17 cellular contexts compared by ENCODE assay signal in the genomic region with DNA sequence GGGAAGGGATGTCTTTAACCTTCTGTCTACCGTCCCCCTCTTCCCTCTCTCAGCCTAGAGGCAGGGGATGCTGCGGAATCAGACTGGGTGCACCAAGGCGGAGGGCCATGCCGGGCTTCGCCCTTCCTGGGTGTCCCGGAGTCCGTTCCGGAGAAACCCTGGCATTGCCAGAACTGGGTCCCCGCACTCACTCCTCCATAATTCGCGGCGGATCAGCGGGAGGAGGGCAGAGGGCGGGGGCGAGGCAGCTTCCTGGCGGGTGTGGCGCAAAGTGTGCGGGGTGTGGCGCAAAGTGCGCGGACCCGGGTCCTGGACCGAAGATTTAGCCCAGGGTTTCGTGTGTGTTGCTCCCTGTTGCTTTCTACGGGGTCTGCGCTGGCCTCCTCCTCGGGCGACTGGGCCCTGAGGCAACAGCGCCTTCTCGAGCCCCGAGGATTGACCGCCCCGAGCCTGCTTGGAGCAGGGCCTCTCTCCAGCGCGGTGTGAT. TPM values are rescaled to one million over a fixed set of nuclear protein-coding genes. Genes with fewer than 3 reads are reported as not detected.
DNase-seq lines count a peak whose midpoint lies in the region; ATAC-seq and TF ChIP-seq lines count a peak whose summit lies in the region.
"Had no signal": no experiment of that assay in that cellular context is flagged by ENCODE, and none has a peak within 500 bp of the region (broad histone marks: within the 10 kb centered on the region; RNA-seq: fewer than 3 reads in every experiment).

No MANE protein-coding gene starts in this region.

- H3K4me3 Mint-ChIP-seq in activated naive CD8-positive, alpha-beta T cell treated with anti-CD3 and anti-CD28 coated beads, Interleukin-2, amount 10 ng/mL, durations not matched to agents 7 days and 5 days: peak overlapping the region; percentile 45
- no peak overlapping the region for H3K4me3 Mint-ChIP-seq in activated naive CD8-positive, alpha-beta T cell treated with anti-CD3 and anti-CD28 coated beads for 36 hours
- H3K4me3 Mint-ChIP-seq: activated CD8-positive, alpha-beta T cell treated with anti-CD3 and anti-CD28 coated beads for 36 hours; effector memory CD8-positive, alpha-beta T cell; immature natural killer cell had no signal

- POLR2A ChIA-PET in activated naive CD8-positive, alpha-beta T cell treated with anti-CD3 and anti-CD28 coated beads, Interleukin-2, amount 10 ng/mL, durations not matched to agents 7 days and 5 days (lab: Charles Lee): no interaction called here

- no peak overlapping the region for H3K27ac ChIP-seq in stomach smooth muscle (ENCODE audit: low read length)
- H3K27ac ChIP-seq: skin epidermis, vagina had no signal

- peaks cover 1% of the 10 kb centered on the region for H3K4me1 Mint-ChIP-seq in activated naive CD8-positive, alpha-beta T cell treated with anti-CD3 and anti-CD28 coated beads, Interleukin-2, amount 10 ng/mL, durations not matched to agents 7 days and 5 days
- H3K4me1 Mint-ChIP-seq in activated naive CD8-positive, alpha-beta T cell treated with anti-CD3 and anti-CD28 coated beads for 36 hours: peaks cover 9% of the 10 kb centered on the region
- H3K4me1 Mint-ChIP-seq: immature natural killer cell had no signal

- no peaks in the 10 kb centered on the region for H3K36me3 Mint-ChIP-seq in activated naive CD8-positive, alpha-beta T cell treated with anti-CD3 and anti-CD28 coated beads, Interleukin-2, amount 10 ng/mL, durations not matched to agents 7 days and 5 days
- H3K36me3 Mint-ChIP-seq in activated naive CD8-positive, alpha-beta T cell treated with anti-CD3 and anti-CD28 coated beads for 36 hours: peaks cover 2% of the 10 kb centered on the region
- H3K36me3 Mint-ChIP-seq: immature natural killer cell had no signal

- in situ Hi-C loops in astrocyte of the spinal cord (cut with HindIII; ENCODE audit: low sequenced_read_pairs): no loop called here

- no peaks in the 10 kb centered on the region for H3K36me3 ChIP-seq in stomach smooth muscle (ENCODE audit: control insufficient read depth in 2 of 2, insufficient read depth in 2 of 2, low read length in 2 of 2)
- H3K36me3 ChIP-seq: vagina had no signal

- peaks cover 23% of the 10 kb centered on the region for H3K4me1 ChIP-seq in stomach smooth muscle (ENCODE audit: control insufficient read depth, insufficient read depth, low read length)

- no peak for ATAC-seq in activated naive CD8-positive, alpha-beta T cell treated with anti-CD3 and anti-CD28 coated beads, Interleukin-2, amount 10 ng/mL, durations not matched to agents 7 days and 5 days (ENCODE audit: low read depth)
- ATAC-seq: activated CD8-positive, alpha-beta T cell treated with anti-CD3 and anti-CD28 coated beads for 36 hours; effector memory CD8-positive, alpha-beta T cell had no signal

- no peak for DNase-seq in activated naive CD8-positive, alpha-beta T cell treated with anti-CD3 and anti-CD28 coated beads, Interleukin-2, amount 10 ng/mL, durations not matched to agents 7 days and 5 days
- DNase-seq in activated naive CD8-positive, alpha-beta T cell treated with anti-CD3 and anti-CD28 coated beads for 36 hours: no peak
- DNase-seq in astrocyte of the spinal cord (ENCODE audit: low read depth, low spot score) (no peak), erythroblast (lab: John Stamatoyannopoulos, UW) (no peak)
- DNase-seq in activated CD4-positive, alpha-beta T cell treated with anti-CD3 and anti-CD28 coated beads, Interleukin-2, amount 50 U/mL, for 48 hours: no peak
- DNase-seq in NK-92 treated with Interleukin-12 subunit alpha and Interleukin-12 subunit beta, amount 100 ng/mL, for 24 hours (lab: John Stamatoyannopoulos, UW): no peak
- DNase-seq: activated CD8-positive, alpha-beta T cell treated with anti-CD3 and anti-CD28 coated beads for 36 hours; DMS79 treated with DMSO at 0.1 percent for 48 hours; effector memory CD8-positive, alpha-beta T cell; immature natural killer cell; NCI-H2029 treated with DMSO at 0.1 percent for 48 hours; T-helper 2 cell had no signal

- no peaks in the 10 kb centered on the region for H3K9me3 Mint-ChIP-seq in activated naive CD8-positive, alpha-beta T cell treated with anti-CD3 and anti-CD28 coated beads, Interleukin-2, amount 10 ng/mL, durations not matched to agents 7 days and 5 days
- H3K9me3 Mint-ChIP-seq in activated naive CD8-positive, alpha-beta T cell treated with anti-CD3 and anti-CD28 coated beads for 36 hours: no peaks in the 10 kb centered on the region

- H3K9me3 ChIP-seq in iPS-18c (ENCODE audit: control insufficient read depth, insufficient read depth, low read length) (no peaks in the 10 kb centered on the region), stomach smooth muscle (ENCODE audit: control insufficient read depth in 2 of 2, low read length in 2 of 2) (peaks cover 3 to 14% of the 10 kb centered on the region in 2 donors)
- H3K9me3 ChIP-seq: vagina had no signal

- H3K27me3 ChIP-seq in stomach smooth muscle (ENCODE audit: control insufficient read depth in 1 of 2, insufficient read depth in 2 of 2, low read length in 2 of 2): peaks cover 49 to 64% of the 10 kb centered on the region in 2 donors

- peak overlapping the region; percentile 40 for H3K4me3 ChIP-seq in astrocyte of the spinal cord (ENCODE audit: low read depth, low read length)
- peak overlapping the region; percentile 80 for H3K4me3 ChIP-seq in iPS-18c (ENCODE audit: insufficient read depth, low read depth, low read length)
- H3K4me3 ChIP-seq in stomach smooth muscle (ENCODE audit: low read length in 2 of 2): peak overlapping the region; percentile 19 to 68
- H3K4me3 ChIP-seq: vagina had no signal

- TF ChIP-seq CTCF in astrocyte of the spinal cord (IDR thresholded peaks at IDR 0.05; ENCODE audit: low read depth, low read length): no peak

- no peak for TF ChIP-seq POLR2A in erythroblast (IDR thresholded peaks at IDR 0.05; ENCODE audit: low read length)

- H3K27me3 Mint-ChIP-seq in activated naive CD8-positive, alpha-beta T cell treated with anti-CD3 and anti-CD28 coated beads, Interleukin-2, amount 10 ng/mL, durations not matched to agents 7 days and 5 days: peaks cover 62% of the 10 kb centered on the region
- H3K27me3 Mint-ChIP-seq in activated naive CD8-positive, alpha-beta T cell treated with anti-CD3 and anti-CD28 coated beads for 36 hours: peaks cover 83% of the 10 kb centered on the region

- no peak overlapping the region for H3K27ac Mint-ChIP-seq in activated naive CD8-positive, alpha-beta T cell treated with anti-CD3 and anti-CD28 coated beads, Interleukin-2, amount 10 ng/mL, durations not matched to agents 7 days and 5 days
- no peak overlapping the region for H3K27ac Mint-ChIP-seq in activated naive CD8-positive, alpha-beta T cell treated with anti-CD3 and anti-CD28 coated beads for 36 hours
- H3K27ac Mint-ChIP-seq: activated CD8-positive, alpha-beta T cell treated with anti-CD3 and anti-CD28 coated beads for 36 hours; effector memory CD8-positive, alpha-beta T cell; immature natural killer cell had no signal

- H3K9ac ChIP-seq in stomach smooth muscle (ENCODE audit: low read length in 2 of 2): no peak overlapping the region

RNA-seq across cellular contexts. Expression of gene SKOR2, which starts 12.4 kb away (rescaled TPM):
- total RNA-seq in activated naive CD8-positive, alpha-beta T cell treated with anti-CD3 and anti-CD28 coated beads, Interleukin-2, amount 10 ng/mL, durations not matched to agents 7 days and 5 days: not detected
- not detected for total RNA-seq in activated naive CD8-positive, alpha-beta T cell treated with anti-CD3 and anti-CD28 coated beads for 36 hours
- total RNA-seq: activated CD8-positive, alpha-beta T cell treated with anti-CD3 and anti-CD28 coated beads for 36 hours; LHCN-M2; vagina had no signal
